In the genomic region with DNA sequence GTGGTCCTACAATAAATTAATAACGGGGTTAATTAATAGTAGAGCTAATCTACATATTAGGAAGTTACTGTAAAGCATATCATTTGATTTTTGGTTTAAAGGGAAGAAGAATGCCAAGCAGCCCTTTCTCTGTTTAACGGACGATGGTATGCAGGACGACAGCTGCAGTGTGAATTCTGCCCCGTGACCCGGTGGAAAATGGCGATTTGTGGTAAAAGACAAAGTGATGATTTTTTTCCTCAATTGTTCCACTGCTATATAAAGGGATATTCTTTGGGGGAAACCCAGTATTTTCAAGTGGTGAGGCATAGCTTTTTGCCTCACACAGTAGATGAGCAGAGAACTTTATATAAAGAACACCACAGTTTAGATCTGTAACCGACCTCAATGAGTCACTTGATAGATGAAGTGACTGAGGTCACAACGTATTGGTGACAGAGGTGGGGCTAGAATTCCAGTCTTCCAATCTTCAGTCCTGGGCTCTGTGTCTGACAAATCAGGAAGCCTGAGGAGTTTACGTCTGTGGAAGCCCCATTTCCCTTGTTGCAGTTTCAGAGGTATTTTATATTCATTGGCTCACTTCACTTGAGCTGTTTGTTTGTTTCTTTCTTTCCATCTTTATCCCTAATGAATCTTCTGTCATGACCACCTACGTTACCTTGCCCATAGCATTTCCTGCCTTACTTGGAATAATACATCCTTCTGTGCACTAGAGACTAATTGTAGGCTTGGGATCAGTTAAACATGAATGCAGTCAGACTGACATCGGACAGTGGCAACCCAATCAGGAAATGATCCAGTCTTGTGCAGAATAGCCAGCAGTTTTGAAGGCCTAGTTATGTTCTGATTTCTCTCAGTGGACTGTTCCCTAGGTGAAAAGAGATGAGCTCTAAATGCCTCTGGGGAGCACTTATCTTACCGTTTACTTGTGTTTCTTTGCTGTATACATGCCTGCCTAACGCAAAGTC, we compare ENCODE assay signal across 20 cellular contexts. TPM values are rescaled to one million over a fixed set of nuclear protein-coding genes. Genes with fewer than 3 reads are reported as not detected.
DNase-seq lines count a peak whose midpoint lies in the region; ATAC-seq and TF ChIP-seq lines count a peak whose summit lies in the region.
"Had no signal": no experiment of that assay in that cellular context is flagged by ENCODE, and none has a peak within 500 bp of the region (broad histone marks: within the 10 kb centered on the region; RNA-seq: fewer than 3 reads in every experiment).

No MANE protein-coding gene starts in this region.

- H4K20me1 ChIP-seq in PC-9 (ENCODE audit: insufficient read depth) = no peaks in the 10 kb centered on the region

- no peak overlapping the region for H2AFZ ChIP-seq in PC-9

- no peaks in the 10 kb centered on the region for H3K9me2 ChIP-seq in PC-9 (ENCODE audit: insufficient read depth)

- no peaks in the 10 kb centered on the region for H3K4me1 ChIP-seq in PC-9 (replicated peaks; ENCODE audit: insufficient read depth)
- H3K4me1 ChIP-seq: esophagus squamous epithelium, upper lobe of right lung had no signal

- no peak overlapping the region for H3K4me3 Mint-ChIP-seq in activated T-helper 1 cell treated with anti-CD3 and anti-CD28 coated beads, Interleukin-12 subunit alpha, Interleukin-12 subunit beta, Interleukin-2, Interleukin-4 antibody, amounts not matched to agents 30 ng/mL and 10 ng/mL and 1 ng/mL, durations not matched to agents 14 hours and 24 hours and 36 hours
- H3K4me3 Mint-ChIP-seq in naive thymus-derived CD8-positive, alpha-beta T cell = no peak overlapping the region
- H3K4me3 Mint-ChIP-seq: dendritic cell treated with granulocyte-macrophage colony-stimulating factor and Interleukin-4, amounts not matched to agents 40 ng/mL and 50 ng/mL, for 4 days; mesothelial cell of epicardium had no signal

- peak overlapping the region; percentile 50 for H3K27ac Mint-ChIP-seq in activated T-helper 1 cell treated with anti-CD3 and anti-CD28 coated beads, Interleukin-12 subunit alpha, Interleukin-12 subunit beta, Interleukin-2, Interleukin-4 antibody, amounts not matched to agents 30 ng/mL and 10 ng/mL and 1 ng/mL, durations not matched to agents 14 hours and 24 hours and 36 hours
- H3K27ac Mint-ChIP-seq in naive thymus-derived CD8-positive, alpha-beta T cell = peak overlapping the region in 6 of 10 donors; percentile 4 to 87 (median 28)
- H3K27ac Mint-ChIP-seq: dendritic cell treated with granulocyte-macrophage colony-stimulating factor and Interleukin-4, amounts not matched to agents 40 ng/mL and 50 ng/mL, for 4 days; mesothelial cell of epicardium had no signal

- no peaks in the 10 kb centered on the region for H3K9me3 ChIP-seq in PC-9 (ENCODE audit: insufficient read depth, low read depth)
- H3K9me3 ChIP-seq: esophagus squamous epithelium, heart left ventricle, upper lobe of right lung had no signal

- CTCF ChIA-PET in PC-9 (lab: Charles Lee) = interaction anchor here (0.5 kb wide), 1 partner anchor 1117 kb away, joined by 4 read pairs; no protein-coding TSS in a partner anchor

- intact Hi-C loops in activated T-helper 1 cell treated with anti-CD3 and anti-CD28 coated beads, Interleukin-12 subunit alpha, Interleukin-12 subunit beta, Interleukin-2, Interleukin-4 antibody, amounts not matched to agents 30 ng/mL and 10 ng/mL and 1 ng/mL, durations not matched to agents 14 hours and 24 hours and 36 hours (cut with micrococcal nuclease) = no loop called here
- intact Hi-C loops in PC-9 (cut with micrococcal nuclease; ENCODE audit: unreplicated experiment) = no loop called here

- H3K27me3 ChIP-seq in PC-9 (ENCODE audit: insufficient read depth, low read depth) = no peaks in the 10 kb centered on the region
- H3K27me3 ChIP-seq: esophagus squamous epithelium, heart left ventricle, upper lobe of right lung had no signal

- no peak overlapping the region for H3K4me2 ChIP-seq in PC-9

- H3K36me3 ChIP-seq in PC-9 (ENCODE audit: low read depth) = no peaks in the 10 kb centered on the region

- POLR2A ChIA-PET in naive thymus-derived CD8-positive, alpha-beta T cell (lab: Charles Lee) = no interaction called here
- POLR2A ChIA-PET in PC-9 (lab: Charles Lee; ENCODE audit: unreplicated experiment) = no interaction called here

- TF ChIP-seq CTCF in PC-9 (conservative IDR thresholded peaks at IDR 0.05) = no peak

- peak; percentile 55 to 74 for ATAC-seq in activated CD4-positive, CD25-positive, alpha-beta regulatory T cell treated with anti-CD3 and anti-CD28 coated beads, Interleukin-2, amount 50 U/mL, for 24 hours
- ATAC-seq in naive thymus-derived CD8-positive, alpha-beta T cell = no peak
- ATAC-seq: heart left ventricle, PC-3, upper lobe of right lung had no signal

- no peaks in the 10 kb centered on the region for H3F3A ChIP-seq in PC-9 (ENCODE audit: insufficient read depth, low read depth)

- BruUV-seq in PC-9 (replicated peaks; lab: Mats Ljungman, UMichigan) = no TSS peak

- H3K4me1 Mint-ChIP-seq in activated T-helper 1 cell treated with anti-CD3 and anti-CD28 coated beads, Interleukin-12 subunit alpha, Interleukin-12 subunit beta, Interleukin-2, Interleukin-4 antibody, amounts not matched to agents 30 ng/mL and 10 ng/mL and 1 ng/mL, durations not matched to agents 14 hours and 24 hours and 36 hours (ENCODE audit: low read depth) = peaks cover 37% of the 10 kb centered on the region
- H3K4me1 Mint-ChIP-seq in naive thymus-derived CD8-positive, alpha-beta T cell = peaks cover 11 to 21% (median 18%) of the 10 kb centered on the region in 4 donors

- H3K9me3 Mint-ChIP-seq in activated T-helper 1 cell treated with anti-CD3 and anti-CD28 coated beads, Interleukin-12 subunit alpha, Interleukin-12 subunit beta, Interleukin-2, Interleukin-4 antibody, amounts not matched to agents 30 ng/mL and 10 ng/mL and 1 ng/mL, durations not matched to agents 14 hours and 24 hours and 36 hours = no peaks in the 10 kb centered on the region
- H3K9me3 Mint-ChIP-seq in naive thymus-derived CD8-positive, alpha-beta T cell = no peaks in the 10 kb centered on the region
- H3K9me3 Mint-ChIP-seq: dendritic cell treated with granulocyte-macrophage colony-stimulating factor and Interleukin-4, amounts not matched to agents 40 ng/mL and 50 ng/mL, for 4 days; mesothelial cell of epicardium had no signal

- no peak for DNase-seq in activated CD4-positive, CD25-positive, alpha-beta regulatory T cell (lab: John Stamatoyannopoulos, UW)
- peak; percentile 10 for DNase-seq in ELR (ENCODE audit: low read depth)
- DNase-seq in activated T-helper 1 cell treated with anti-CD3 and anti-CD28 coated beads, Interleukin-12 subunit alpha, Interleukin-12 subunit beta, Interleukin-2, Interleukin-4 antibody, amounts not matched to agents 30 ng/mL and 10 ng/mL and 1 ng/mL, durations not matched to agents 14 hours and 24 hours and 36 hours (ENCODE audit: low spot score) = no peak
- no peak for DNase-seq in naive thymus-derived CD8-positive, alpha-beta T cell
- DNase-seq in PC-9 = no peak
- no peak for DNase-seq in Ammon's horn (ENCODE audit: low spot score)
- DNase-seq in D341Med (ENCODE audit: low spot score) = no peak
- DNase-seq: EL, esophagus squamous epithelium, heart left ventricle, NCI-H2081, NCI-H69, occipital lobe, PC-3, SW 1271, upper lobe of right lung, WERI-Rb-1 had no signal

- no peaks in the 10 kb centered on the region for H3K27me3 Mint-ChIP-seq in activated T-helper 1 cell treated with anti-CD3 and anti-CD28 coated beads, Interleukin-12 subunit alpha, Interleukin-12 subunit beta, Interleukin-2, Interleukin-4 antibody, amounts not matched to agents 30 ng/mL and 10 ng/mL and 1 ng/mL, durations not matched to agents 14 hours and 24 hours and 36 hours (ENCODE audit: insufficient read depth)
- no peaks in the 10 kb centered on the region for H3K27me3 Mint-ChIP-seq in naive thymus-derived CD8-positive, alpha-beta T cell
- H3K27me3 Mint-ChIP-seq: dendritic cell treated with granulocyte-macrophage colony-stimulating factor and Interleukin-4, amounts not matched to agents 40 ng/mL and 50 ng/mL, for 4 days had no signal

- H3K27ac ChIP-seq in PC-9 = no peak overlapping the region
- H3K27ac ChIP-seq: esophagus squamous epithelium, heart left ventricle, upper lobe of right lung, WERI-Rb-1 had no signal

- H3K36me3 Mint-ChIP-seq in activated T-helper 1 cell treated with anti-CD3 and anti-CD28 coated beads, Interleukin-12 subunit alpha, Interleukin-12 subunit beta, Interleukin-2, Interleukin-4 antibody, amounts not matched to agents 30 ng/mL and 10 ng/mL and 1 ng/mL, durations not matched to agents 14 hours and 24 hours and 36 hours (ENCODE audit: low read depth) = peaks cover 31% of the 10 kb centered on the region
- H3K36me3 Mint-ChIP-seq in naive thymus-derived CD8-positive, alpha-beta T cell = peaks cover 2 to 64% (median 22%) of the 10 kb centered on the region in 3 donors

- H3K79me2 ChIP-seq in PC-9 (ENCODE audit: low read depth) = no peaks in the 10 kb centered on the region

- no peak overlapping the region for H3K4me3 ChIP-seq in PC-9
- H3K4me3 ChIP-seq: esophagus squamous epithelium, heart left ventricle, upper lobe of right lung had no signal

RNA-seq across cellular contexts. Expression of a gene that starts 30.1 kb away (rescaled TPM):
- total RNA-seq in activated T-helper 1 cell treated with anti-CD3 and anti-CD28 coated beads, Interleukin-12 subunit alpha, Interleukin-12 subunit beta, Interleukin-2, Interleukin-4 antibody, amounts not matched to agents 30 ng/mL and 10 ng/mL and 1 ng/mL, durations not matched to agents 14 hours and 24 hours and 36 hours = 20.6 and 22.1 TPM in 2 replicates
- total RNA-seq in naive thymus-derived CD8-positive, alpha-beta T cell = 10 to 100 TPM; 22.4 to 24.9 TPM
- polyA plus RNA-seq in naive thymus-derived CD8-positive, alpha-beta T cell = 10 to 100 TPM; 15.1 to 44.8 (median 27.7) TPM
- 7.2 and 7.6 TPM in 2 replicates for total RNA-seq in PC-9 (2021)

RNA-seq across cellular contexts. Expression of a gene that starts 34.2 kb away (rescaled TPM):
- 20.7 and 35.3 TPM in 2 replicates for total RNA-seq in activated T-helper 1 cell treated with anti-CD3 and anti-CD28 coated beads, Interleukin-12 subunit alpha, Interleukin-12 subunit beta, Interleukin-2, Interleukin-4 antibody, amounts not matched to agents 30 ng/mL and 10 ng/mL and 1 ng/mL, durations not matched to agents 14 hours and 24 hours and 36 hours
- total RNA-seq in naive thymus-derived CD8-positive, alpha-beta T cell = 10 to 100 TPM; 17.5 to 20.9 TPM
- 10 to 100 TPM; 31.2 to 47.8 (median 35.3) TPM for polyA plus RNA-seq in naive thymus-derived CD8-positive, alpha-beta T cell
- 10.6 and 14.2 TPM in 2 replicates for total RNA-seq in PC-9 (2021)

Comparison
In these comparisons a context has a peak if more than half of its experiments do, and no peak if none do; other contexts are left out.
1. ATAC-seq: peak in activated CD4-positive, CD25-positive, alpha-beta regulatory T cell treated with anti-CD3 and anti-CD28 coated beads, Interleukin-2, amount 50 U/mL, for 24 hours (2 of 2); none in naive thymus-derived CD8-positive, alpha-beta T cell (0 of 2).